11 cellular contexts compared by ENCODE assay signal in the genomic region with DNA sequence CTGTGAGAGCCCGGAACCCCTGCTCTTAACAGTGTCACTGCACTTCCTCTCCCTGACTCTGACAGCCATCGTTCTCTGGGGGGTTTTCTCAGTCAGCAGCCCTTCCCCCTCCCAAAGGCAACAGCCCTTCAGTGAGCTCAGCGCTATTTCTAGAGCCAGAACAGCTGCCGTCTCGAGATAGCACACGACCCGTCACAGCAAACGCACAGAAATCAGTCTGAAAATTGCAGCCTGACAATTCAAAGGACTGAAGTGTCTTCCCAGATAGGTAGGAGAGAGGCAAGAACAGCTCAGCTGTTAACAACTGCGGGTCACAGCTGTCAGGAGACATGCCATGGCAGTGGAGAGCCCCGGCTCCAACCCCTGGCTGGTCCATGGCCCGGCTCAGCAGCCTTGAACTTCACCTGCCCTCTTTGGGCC. TPM values are rescaled to one million over a fixed set of nuclear protein-coding genes. Genes with fewer than 3 reads are reported as not detected.
DNase-seq lines count a peak whose midpoint lies in the region; ATAC-seq and TF ChIP-seq lines count a peak whose summit lies in the region.
"Had no signal": no experiment of that assay in that cellular context is flagged by ENCODE, and none has a peak within 500 bp of the region (broad histone marks: within the 10 kb centered on the region; RNA-seq: fewer than 3 reads in every experiment).

No MANE protein-coding gene starts in this region.

- H3K4me1 ChIP-seq in mesodermal cell (ENCODE audit: control insufficient read depth, insufficient read depth, low read length, poor library complexity, severe bottlenecking) (peaks cover 28% of the 10 kb centered on the region), trophoblast cell (ENCODE audit: control insufficient read depth in 1 of 2, insufficient read depth in 2 of 2, low read length in 2 of 2) (peaks cover 0 to 6% of the 10 kb centered on the region in 2 experiments)
- H3K4me1 ChIP-seq: Caco-2 had no signal

- WGBS in mesodermal cell (ENCODE audit: insufficient coverage in 2 of 2), 2 experiments = 64 to 81% methylated on average over 9 to 11 of the region's 11 CpGs
- WGBS in trophoblast cell (ENCODE audit: extremely low coverage, insufficient coverage, insufficient read length) = no CpG with 5 or more reads among the region's 11 CpGs

- H3K9me3 ChIP-seq in mesodermal cell (ENCODE audit: control insufficient read depth, low read length) (no peaks in the 10 kb centered on the region), trophoblast cell (ENCODE audit: insufficient read depth, low read depth, low read length) (no peaks in the 10 kb centered on the region)
- H3K9me3 ChIP-seq: Caco-2 had no signal

- H3K36me3 ChIP-seq in mesodermal cell (ENCODE audit: control insufficient read depth, insufficient read depth, low read length) = no peaks in the 10 kb centered on the region
- H3K36me3 ChIP-seq in trophoblast cell (ENCODE audit: control insufficient read depth in 1 of 2, insufficient read depth in 2 of 2, low read length in 2 of 2) = no peaks in the 10 kb centered on the region

- H2AFZ ChIP-seq in trophoblast cell (ENCODE audit: insufficient read depth, low read length, poor library complexity) = no peak overlapping the region

- H3K18ac ChIP-seq in trophoblast cell (ENCODE audit: low read length) = no peak overlapping the region

- peak overlapping the region; percentile 41 for H3K27ac ChIP-seq in mesodermal cell (ENCODE audit: low read depth, low read length, severe bottlenecking)
- no peak overlapping the region for H3K27ac ChIP-seq in trophoblast cell (ENCODE audit: low read depth, low read length)

- no peak overlapping the region for H3K4ac ChIP-seq in trophoblast cell (ENCODE audit: low read depth, low read length)

- H3K9ac ChIP-seq in trophoblast cell (ENCODE audit: low read length) = no peak overlapping the region

- H3K14ac ChIP-seq in trophoblast cell (ENCODE audit: low read length) = no peak overlapping the region

- no peak overlapping the region for H2BK5ac ChIP-seq in trophoblast cell (ENCODE audit: low read depth, low read length, poor library complexity)

- no peaks in the 10 kb centered on the region for H3K79me2 ChIP-seq in trophoblast cell (ENCODE audit: control insufficient read depth, insufficient read depth, low read length, poor library complexity)

- peak; percentile 16 for DNase-seq in SHP77 treated with DMSO at 0.1 percent for 48 hours (lab: John Stamatoyannopoulos, UW)
- DNase-seq in trophoblast cell = no peak
- no peak for DNase-seq in omental fat pad (ENCODE audit: low spot score)
- DNase-seq in NCI-H2029 (lab: John Stamatoyannopoulos, UW) = no peak
- DNase-seq: activated CD4-positive, alpha-beta T cell treated with anti-CD3 and anti-CD28 coated beads, Interleukin-2, amount 10 ng/mL, durations not matched to agents 24 days and 14 days; Caco-2 had no signal

- H2AK5ac ChIP-seq in trophoblast cell (ENCODE audit: low read length) = no peak overlapping the region

- H4K12ac ChIP-seq in trophoblast cell (ENCODE audit: low read depth, low read length) = no peak overlapping the region

- TF ChIP-seq CTCF in omental fat pad (IDR thresholded peaks at IDR 0.05) = no peak

- H4K8ac ChIP-seq in trophoblast cell (ENCODE audit: low read depth, low read length) = no peak overlapping the region

- no peaks in the 10 kb centered on the region for H3K79me1 ChIP-seq in trophoblast cell (ENCODE audit: low read length)

- H4K91ac ChIP-seq in trophoblast cell (ENCODE audit: low read depth, low read length) = no peak overlapping the region

- H3K27me3 ChIP-seq in trophoblast cell (ENCODE audit: insufficient read depth, low read length) = no peaks in the 10 kb centered on the region

- H2BK12ac ChIP-seq in trophoblast cell (ENCODE audit: low read length) = no peak overlapping the region

- ATAC-seq in GM18511 (IDR thresholded peaks at IDR 0.05; ENCODE audit: unreplicated experiment) (peak; percentile 80), HG02852 (IDR thresholded peaks at IDR 0.05; ENCODE audit: unreplicated experiment) (peak; percentile 71), GM19328 (IDR thresholded peaks at IDR 0.05; ENCODE audit: unreplicated experiment) (no peak), omental fat pad (ENCODE audit: low FRiP score) (no peak)
- ATAC-seq: Panc1 had no signal

- H3K4me2 ChIP-seq in trophoblast cell (ENCODE audit: low read length) = no peak overlapping the region

- no peak overlapping the region for H3K23ac ChIP-seq in trophoblast cell (ENCODE audit: low read length)

- H2BK120ac ChIP-seq in trophoblast cell (ENCODE audit: insufficient read depth, low read length, poor library complexity) = no peak overlapping the region

- H3K4me3 ChIP-seq in mesodermal cell (ENCODE audit: extremely low read depth, insufficient read depth, low read length, poor library complexity, severe bottlenecking) (no peak overlapping the region), trophoblast cell (ENCODE audit: low read depth, low read length) (no peak overlapping the region)

RNA-seq across cellular contexts. Expression of a gene that starts 45.4 kb away (rescaled TPM):
- polyA plus RNA-seq in mesodermal cell (2013, experiment 1 of 2) = 0.88 TPM
- polyA plus RNA-seq in mesodermal cell (2013, experiment 2 of 2) = 1.3 TPM
- 0.12 and 0.14 TPM in 2 replicates for polyA plus RNA-seq in trophoblast cell (2013)
- total RNA-seq in omental fat pad = under 1 TPM in 1 of 4 donors, not detected in 3; 0.50 TPM
- total RNA-seq: activated CD4-positive, alpha-beta T cell treated with anti-CD3 and anti-CD28 coated beads, Interleukin-2, amount 10 ng/mL, durations not matched to agents 24 days and 14 days; Caco-2 had no signal

RNA-seq across cellular contexts. Expression of a gene that starts 54.4 kb away (rescaled TPM):
- not detected for polyA plus RNA-seq in mesodermal cell (2013, experiment 1 of 2)
- not detected for polyA plus RNA-seq in mesodermal cell (2013, experiment 2 of 2)
- polyA plus RNA-seq in trophoblast cell (2013) = not detected in 2 replicates
- 1 to 10 TPM; 1.7 to 4.9 (median 3.2) TPM for total RNA-seq in omental fat pad
- total RNA-seq: activated CD4-positive, alpha-beta T cell treated with anti-CD3 and anti-CD28 coated beads, Interleukin-2, amount 10 ng/mL, durations not matched to agents 24 days and 14 days; Caco-2 had no signal

Comparison
In these comparisons a context has a peak if more than half of its experiments do, and no peak if none do; other contexts are left out.
1. ATAC-seq: peak in GM18511 (single experiment) and HG02852 (single experiment); none in GM19328 (single experiment) and omental fat pad (single experiment).